In genomic region chr3:171953300-171954022, GRCh38 we compare ENCODE assay signal across 1 cellular context.
TF ChIP-seq lines count a peak whose summit lies in the region.

No MANE protein-coding gene starts in this region.

TF ChIP-seq in H1, 55 proteins besides CTCF, POLR2A, EP300 and RAD21 (continued from another document):
- TF ChIP-seq CHD7 (IDR thresholded peaks at IDR 0.05; ENCODE audit: insufficient replicate concordance, low read length) (no peak), USF2 (IDR thresholded peaks at IDR 0.05; ENCODE audit: low read length) (no peak), CHD1 (IDR thresholded peaks at IDR 0.05; ENCODE audit: low read depth, low read length) (no peak), YY1 (IDR thresholded peaks at IDR 0.05; ENCODE audit: low read depth, low read length) (no peak), BRCA1 (IDR thresholded peaks at IDR 0.05; ENCODE audit: low read depth, low read length) (no peak), E2F6 (IDR thresholded peaks at IDR 0.05) (no peak), SUZ12 (IDR thresholded peaks at IDR 0.05; ENCODE audit: low read length) (no peak)
TF ChIP-seq in H1: peak in this region for 0.
